25 cellular contexts compared by ENCODE assay signal in the genomic region with DNA sequence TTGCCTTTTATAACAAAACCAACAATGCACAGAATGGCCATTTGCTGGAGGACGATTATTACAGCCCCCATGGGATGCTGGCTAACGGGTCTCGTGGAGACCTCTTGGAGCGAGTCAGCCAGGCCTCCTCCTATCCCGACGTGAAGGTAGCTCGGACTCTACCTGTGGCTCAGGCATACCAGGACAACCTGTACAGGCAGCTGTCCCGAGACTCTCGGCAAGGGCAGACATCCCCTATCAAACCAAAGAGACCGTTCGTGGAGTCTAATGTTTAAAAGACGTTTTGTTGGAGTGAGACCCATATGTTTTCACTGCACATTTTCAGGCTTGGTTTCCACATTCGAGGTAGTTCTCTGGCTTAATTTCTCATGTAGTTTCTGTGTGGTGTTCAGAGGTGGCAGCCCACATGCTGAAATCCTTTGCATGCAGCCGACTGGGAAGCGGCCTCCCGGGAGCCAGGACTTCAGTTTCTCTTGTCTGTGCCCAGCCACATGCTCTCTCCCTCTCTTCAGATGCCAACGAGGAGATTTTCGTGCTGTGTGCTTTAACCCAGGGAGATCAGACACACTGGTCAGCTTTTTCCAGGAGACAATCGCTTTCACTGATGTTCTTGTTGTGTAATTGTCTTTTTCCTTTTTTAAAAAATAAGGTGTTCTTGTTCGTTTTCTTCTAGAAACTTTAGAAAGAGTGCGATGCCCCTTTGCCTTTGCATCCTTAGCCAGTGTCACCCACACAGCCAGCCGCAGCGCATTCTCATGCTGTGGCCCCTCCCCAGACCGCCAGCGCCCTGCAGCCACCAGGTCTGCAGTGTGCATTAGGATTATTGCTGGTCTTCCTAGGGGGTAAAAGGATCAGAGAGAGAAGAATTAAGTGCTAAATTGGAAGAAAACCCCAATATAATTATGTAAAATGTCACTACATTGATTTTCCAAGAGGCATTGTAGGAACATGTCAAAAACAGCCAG. TPM values are rescaled to one million over a fixed set of nuclear protein-coding genes. Genes with fewer than 3 reads are reported as not detected.
DNase-seq lines count a peak whose midpoint lies in the region; ATAC-seq and TF ChIP-seq lines count a peak whose summit lies in the region.
"Had no signal": no experiment of that assay in that cellular context is flagged by ENCODE, and none has a peak within 500 bp of the region (broad histone marks: within the 10 kb centered on the region; RNA-seq: fewer than 3 reads in every experiment).

No MANE protein-coding gene starts in this region.

- H3K27me3 ChIP-seq in WERI-Rb-1 (ENCODE audit: insufficient read depth, low read depth, severe bottlenecking) = no peaks in the 10 kb centered on the region
- H3K27me3 ChIP-seq in upper lobe of right lung = no peaks in the 10 kb centered on the region
- H3K27me3 ChIP-seq in SK-N-SH (ENCODE audit: insufficient read depth) = no peaks in the 10 kb centered on the region
- H3K27me3 ChIP-seq in ovary = no peaks in the 10 kb centered on the region
- H3K27me3 ChIP-seq: BLaER1 treated with 17β-estradiol and CSF1 and Interleukin-3, amounts not matched to agents 10 nM and 100 nM had no signal

- no peak for TF ChIP-seq CTCF in WERI-Rb-1 (IDR thresholded peaks at IDR 0.05; ENCODE audit: low read depth, low read length)
- no peak for TF ChIP-seq CTCF in glutamatergic neuron (IDR thresholded peaks at IDR 0.05; ENCODE audit: partially characterized antibody, unreplicated experiment)
- no peak for TF ChIP-seq CTCF in upper lobe of right lung (IDR thresholded peaks at IDR 0.05)
- TF ChIP-seq CTCF in SK-N-SH (IDR thresholded peaks at IDR 0.05) = no peak
- TF ChIP-seq CTCF in ovary (IDR thresholded peaks at IDR 0.05) = no peak

- no peak overlapping the region for H3K4me3 Mint-ChIP-seq in T-helper 1 cell treated with Interleukin-12 subunit alpha and Interleukin-12 subunit beta and Interleukin-4 antibody, amounts not matched to agents 30 μg/mL and 1 μg/mL, for 36 hours
- H3K4me3 Mint-ChIP-seq in glutamatergic neuron (ENCODE audit: unreplicated experiment) = peak overlapping the region; percentile 71
- H3K4me3 Mint-ChIP-seq: CD8-positive, alpha-beta memory T cell had no signal

- peaks cover 2% of the 10 kb centered on the region for H3K36me3 Mint-ChIP-seq in T-helper 1 cell treated with Interleukin-12 subunit alpha and Interleukin-12 subunit beta and Interleukin-4 antibody, amounts not matched to agents 30 μg/mL and 1 μg/mL, for 36 hours (ENCODE audit: low read depth)
- H3K36me3 Mint-ChIP-seq in glutamatergic neuron (ENCODE audit: unreplicated experiment) = peaks cover 15% of the 10 kb centered on the region

- H3K4me3 ChIP-seq in WERI-Rb-1 (ENCODE audit: low read depth, low read length) (no peak overlapping the region), upper lobe of right lung (no peak overlapping the region), SK-N-SH (ENCODE audit: low read depth in 2 of 2, low read length in 1 of 2) (no peak overlapping the region), ovary (no peak overlapping the region)
- H3K4me3 ChIP-seq: BLaER1 treated with 17β-estradiol and CSF1 and Interleukin-3, amounts not matched to agents 10 nM and 100 nM had no signal

- peak overlapping the region; percentile 33 for H3K27ac Mint-ChIP-seq in T-helper 1 cell treated with Interleukin-12 subunit alpha and Interleukin-12 subunit beta and Interleukin-4 antibody, amounts not matched to agents 30 μg/mL and 1 μg/mL, for 36 hours
- H3K27ac Mint-ChIP-seq in glutamatergic neuron (ENCODE audit: unreplicated experiment) = peak overlapping the region; percentile 84

- no peaks in the 10 kb centered on the region for H3K9me3 Mint-ChIP-seq in T-helper 1 cell treated with Interleukin-12 subunit alpha and Interleukin-12 subunit beta and Interleukin-4 antibody, amounts not matched to agents 30 μg/mL and 1 μg/mL, for 36 hours
- peaks cover 16% of the 10 kb centered on the region for H3K9me3 Mint-ChIP-seq in glutamatergic neuron (ENCODE audit: unreplicated experiment)
- H3K9me3 Mint-ChIP-seq: CD8-positive, alpha-beta memory T cell had no signal

- ATAC-seq in upper lobe of right lung (no peak), HG03175 (IDR thresholded peaks at IDR 0.05; ENCODE audit: unreplicated experiment) (no peak)
- ATAC-seq: HepG2 had no signal

- DNase-seq in T-helper 1 cell = no peak
- DNase-seq in WERI-Rb-1 = peak; percentile 81
- no peak for DNase-seq in glutamatergic neuron
- DNase-seq in upper lobe of right lung = peak; percentile 29
- no peak for DNase-seq in SK-N-SH
- no peak for DNase-seq in ovary
- DNase-seq: 8988T; Calu3; CD8-positive, alpha-beta memory T cell; DMS53; GF-D8; KBM-7; NCI-H1092; NCI-H146; NCI-H2029; NCI-H226; NCI-H510A treated with DMSO at 0.1 percent for 48 hours; NCI-H748 treated with DMSO at 0.1 percent for 48 hours; Right ventricle myocardium superior had no signal

- POLR2A ChIA-PET in SK-N-SH (lab: Yijun Ruan, JAX) = no interaction called here

- peaks cover 25% of the 10 kb centered on the region for H3K36me3 ChIP-seq in WERI-Rb-1
- H3K36me3 ChIP-seq in upper lobe of right lung = peaks cover 18% of the 10 kb centered on the region
- H3K36me3 ChIP-seq in SK-N-SH (replicated peaks in 1 of 2; ENCODE audit: control insufficient read depth in 1 of 2, insufficient read depth in 2 of 2, low read length in 1 of 2) = peaks cover 31 to 85% of the 10 kb centered on the region in 2 experiments
- no peaks in the 10 kb centered on the region for H3K36me3 ChIP-seq in ovary

- no peak overlapping the region for H2AFZ ChIP-seq in SK-N-SH (ENCODE audit: low read depth)

- H4K20me1 ChIP-seq in SK-N-SH (ENCODE audit: insufficient read depth) = no peaks in the 10 kb centered on the region

- no peaks in the 10 kb centered on the region for H3K9me3 ChIP-seq in WERI-Rb-1 (ENCODE audit: severe bottlenecking)
- H3K9me3 ChIP-seq in upper lobe of right lung = no peaks in the 10 kb centered on the region
- H3K9me3 ChIP-seq in SK-N-SH = no peaks in the 10 kb centered on the region
- H3K9me3 ChIP-seq in ovary = no peaks in the 10 kb centered on the region
- H3K9me3 ChIP-seq: BLaER1 treated with 17β-estradiol and CSF1 and Interleukin-3, amounts not matched to agents 10 nM and 100 nM had no signal

- peaks cover 17% of the 10 kb centered on the region for H3K27me3 Mint-ChIP-seq in T-helper 1 cell treated with Interleukin-12 subunit alpha and Interleukin-12 subunit beta and Interleukin-4 antibody, amounts not matched to agents 30 μg/mL and 1 μg/mL, for 36 hours (ENCODE audit: low read depth)
- H3K27me3 Mint-ChIP-seq in glutamatergic neuron (ENCODE audit: unreplicated experiment) = peaks cover 12% of the 10 kb centered on the region
- H3K27me3 Mint-ChIP-seq: CD8-positive, alpha-beta memory T cell had no signal

- H3K27ac ChIP-seq in WERI-Rb-1 (peak overlapping the region; percentile 84), upper lobe of right lung (no peak overlapping the region), SK-N-SH (ENCODE audit: low read depth in 2 of 2, low read length in 1 of 2) (peak overlapping the region in 1 of 2 experiments; percentile 53; a peak in 2 of 4 replicates), ovary (no peak overlapping the region)
- H3K27ac ChIP-seq: BLaER1 treated with 17β-estradiol and CSF1 and Interleukin-3, amounts not matched to agents 10 nM and 100 nM; HL-60 had no signal

- H3K4me1 Mint-ChIP-seq in T-helper 1 cell treated with Interleukin-12 subunit alpha and Interleukin-12 subunit beta and Interleukin-4 antibody, amounts not matched to agents 30 μg/mL and 1 μg/mL, for 36 hours (ENCODE audit: low read depth) = peaks cover 34% of the 10 kb centered on the region
- peaks cover 50% of the 10 kb centered on the region for H3K4me1 Mint-ChIP-seq in glutamatergic neuron (ENCODE audit: low read depth, unreplicated experiment)

- no peak for TF ChIP-seq EP300 in SK-N-SH (IDR thresholded peaks at IDR 0.05; ENCODE audit: borderline replicate concordance in 1 of 2, low read depth in 1 of 2, low read length in 1 of 2)
- no peak for TF ChIP-seq EP300 in ovary (IDR thresholded peaks at IDR 0.05)

- H3K79me2 ChIP-seq in SK-N-SH (ENCODE audit: insufficient read depth) = no peaks in the 10 kb centered on the region

- 90% methylated on average over 20 of the region's 25 CpGs for WGBS in SK-N-SH (ENCODE audit: low lambda C conversion rate)
- 90 to 92% (median 90%) methylated on average over 25 of the region's 25 CpGs for WGBS in ovary, 3 donors

- H3K9me2 ChIP-seq in SK-N-SH = no peaks in the 10 kb centered on the region

- no peak overlapping the region for H3K4me2 ChIP-seq in SK-N-SH
- H3K4me2 ChIP-seq: BLaER1 treated with 17β-estradiol and CSF1 and Interleukin-3, amounts not matched to agents 10 nM and 100 nM had no signal

- TF ChIP-seq RAD21 in SK-N-SH (IDR thresholded peaks at IDR 0.05; ENCODE audit: low read length) = no peak

- peaks cover 16% of the 10 kb centered on the region for H3F3A ChIP-seq in SK-N-SH (replicated peaks; ENCODE audit: insufficient read depth)

- H3K9ac ChIP-seq in SK-N-SH = no peak overlapping the region

- intact Hi-C loops in upper lobe of right lung (cut with DNase I) = no loop called here
- intact Hi-C loops in ovary (cut with DNase I) = loop anchor here in 1 of 4 donors (5.0 kb wide), 1 partner anchor 190 kb away; no protein-coding TSS in a partner anchor

- H3K4me1 ChIP-seq in upper lobe of right lung (peaks cover 4% of the 10 kb centered on the region), SK-N-SH (ENCODE audit: control insufficient read depth in 1 of 2, insufficient read depth in 2 of 2, low read depth in 1 of 2, low read length in 1 of 2) (peaks cover 0 to 24% of the 10 kb centered on the region in 2 experiments; a peak in 2 of 4 replicates), ovary (ENCODE audit: insufficient read depth) (peaks cover 1% of the 10 kb centered on the region)

- TF ChIP-seq POLR2A in ovary (IDR thresholded peaks at IDR 0.05) = no peak

- CTCF ChIA-PET in SK-N-SH (lab: Yijun Ruan, JAX) = interaction anchor here (8.8 to 27.2 kb wide), 3 partner anchors 14 to 56 kb away, joined by 68 to 708 read pairs (median 575); a partner anchor contains a TSS

TF ChIP-seq in SK-N-SH, 30 proteins besides CTCF, POLR2A, EP300 and RAD21 (continues in another document):
- no peak for TF ChIP-seq FOXM1 (IDR thresholded peaks at IDR 0.05; ENCODE audit: low read depth)
- no peak for TF ChIP-seq NRF1 (IDR thresholded peaks at IDR 0.05; ENCODE audit: low read depth, low read length)
- no peak for TF ChIP-seq YY1 (IDR thresholded peaks at IDR 0.05; ENCODE audit: low read depth)
- no peak for TF ChIP-seq TEAD4 (IDR thresholded peaks at IDR 0.05; ENCODE audit: borderline replicate concordance, insufficient read depth)

RNA-seq across cellular contexts. Expression of a gene that starts 24.1 kb away (rescaled TPM):
- total RNA-seq in glutamatergic neuron (ENCODE audit: unreplicated experiment) (17.2 TPM), upper lobe of right lung (55.5 TPM), ovary (10 to 100 TPM in 6 of 7 donors, 1 to 10 TPM in 1; 9.3 to 43.8 (median 18.8) TPM)
- polyA plus RNA-seq in SK-N-SH (2012; rRNA removed) (28.3 and 38.6 TPM in 2 replicates), ovary (10 to 100 TPM in 1 of 2 donors, 1 to 10 TPM in 1; 8.6 to 10.5 TPM)
- 20.6 and 28.6 TPM in 2 replicates for polyA plus RNA-seq in SK-N-SH (2012; cell fraction: cytosol; rRNA removed)
- 47.2 and 48.4 TPM in 2 replicates for polyA plus RNA-seq in SK-N-SH (2012; cell fraction: nucleus; rRNA removed)
- total RNA-seq: OCI-LY7 had no signal

RNA-seq across cellular contexts. Expression of a gene that starts 54.9 kb away (rescaled TPM):
- 3.7 TPM for total RNA-seq in glutamatergic neuron (ENCODE audit: unreplicated experiment)
- 64.1 TPM for total RNA-seq in upper lobe of right lung
- polyA plus RNA-seq in SK-N-SH (2012; rRNA removed) = 6.3 and 12.1 TPM in 2 replicates
- polyA plus RNA-seq in SK-N-SH (2012; cell fraction: cytosol; rRNA removed) = 6.0 and 10.9 TPM in 2 replicates
- polyA plus RNA-seq in SK-N-SH (2012; cell fraction: nucleus; rRNA removed) = 34.5 and 42.3 TPM in 2 replicates
- 1 to 10 TPM; 2.9 to 8.1 (median 5.1) TPM for total RNA-seq in ovary
- 1 to 10 TPM; 3.3 to 7.6 TPM for polyA plus RNA-seq in ovary

Comparison
In these comparisons a context has a peak if more than half of its experiments do, and no peak if none do; other contexts are left out.
1. DNase-seq: peak in WERI-Rb-1 (single experiment) and upper lobe of right lung (single experiment); none in T-helper 1 cell (0 of 5), glutamatergic neuron (single experiment), SK-N-SH (single experiment) and ovary (0 of 5).